ENCODE assay signal across 8 cellular contexts in the genomic region with DNA sequence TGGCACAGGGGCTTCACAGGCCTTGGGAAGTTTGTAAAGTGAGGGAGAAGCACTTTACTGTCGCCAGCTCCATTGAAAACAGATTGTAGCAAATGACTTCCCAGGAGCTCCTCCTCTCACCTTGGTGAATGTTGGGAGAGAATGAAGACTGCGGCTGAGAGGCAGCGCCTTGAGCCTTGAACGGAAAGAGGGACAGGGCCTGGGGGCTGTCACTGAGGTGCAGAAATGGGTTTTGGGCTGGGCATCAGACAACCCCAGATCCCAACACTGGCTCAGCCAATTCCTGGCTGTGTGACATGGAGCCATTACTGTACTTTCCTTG. TPM values are rescaled to one million over a fixed set of nuclear protein-coding genes. Genes with fewer than 3 reads are reported as not detected.
DNase-seq lines count a peak whose midpoint lies in the region; ATAC-seq and TF ChIP-seq lines count a peak whose summit lies in the region.

No MANE protein-coding gene starts in this region.

- POLR2A ChIA-PET in T-cell (lab: Charles Lee) = no interaction called here

- in situ Hi-C loops in KBM-7 (cut with MboI; ENCODE audit: low pct_unique_long_range_greater_than_20kb, low sequenced_read_pairs) = no loop called here

- no peak for TF ChIP-seq CTCF in cardiac muscle cell (IDR thresholded peaks at IDR 0.05; ENCODE audit: low read depth, low read length)

- H3K4me1 ChIP-seq in cardiac muscle cell (ENCODE audit: low read depth) = peaks cover 7% of the 10 kb centered on the region

- no peak overlapping the region for H3K27ac ChIP-seq in cardiac muscle cell

- H3K9me3 Mint-ChIP-seq in T-cell = no peaks in the 10 kb centered on the region
- H3K9me3 Mint-ChIP-seq in stimulated activated memory B cell treated with anti-CD40 and anti-IgM and Interleukin-4, amounts not matched to agents 10 μg/mL and 1 μg/mL and 100 μg/mL, for 72 hours = no peaks in the 10 kb centered on the region

- CTCF ChIA-PET in T-cell (lab: Charles Lee) = interaction anchor here in 1 of 2 donors (1.0 kb wide), 1 partner anchor 151 kb away, joined by 3 read pairs; the partner anchor contains the start of gene ERCC4

- H3K36me3 Mint-ChIP-seq in T-cell = no peaks in the 10 kb centered on the region
- H3K36me3 Mint-ChIP-seq in stimulated activated memory B cell treated with anti-CD40 and anti-IgM and Interleukin-4, amounts not matched to agents 10 μg/mL and 1 μg/mL and 100 μg/mL, for 72 hours = no peaks in the 10 kb centered on the region

- peak overlapping the region; percentile 96 for H3K4me3 ChIP-seq in cardiac muscle cell

- H3K36me3 ChIP-seq in cardiac muscle cell = no peaks in the 10 kb centered on the region

- DNase-seq in cardiac muscle cell (ENCODE audit: low read depth in 1 of 2, low spot score in 1 of 2) (no peak), Right ventricle myocardium inferior (ENCODE audit: missing footprints) (no peak), T-cell (no peak), glomerular visceral epithelial cell (ENCODE audit: extremely low spot score) (peak; percentile 1), HK-2 (ENCODE audit: unreplicated experiment) (no peak), KBM-7 (no peak)

- peaks cover 19 to 24% (median 22%) of the 10 kb centered on the region in 3 donors for H3K4me1 Mint-ChIP-seq in T-cell
- H3K4me1 Mint-ChIP-seq in stimulated activated memory B cell treated with anti-CD40 and anti-IgM and Interleukin-4, amounts not matched to agents 10 μg/mL and 1 μg/mL and 100 μg/mL, for 72 hours = peaks cover 20% of the 10 kb centered on the region

- no peaks in the 10 kb centered on the region for H3K9me3 ChIP-seq in cardiac muscle cell (ENCODE audit: low read depth)

- intact Hi-C loops in Right ventricle myocardium inferior (cut with DNase I) = loop anchor here (5.0 to 10.0 kb wide), 3 partner anchors 73 to 454 kb away; no protein-coding TSS in a partner anchor

- H3K27ac Mint-ChIP-seq in T-cell = peak overlapping the region; percentile 83
- peak overlapping the region; percentile 94 for H3K27ac Mint-ChIP-seq in stimulated activated memory B cell treated with anti-CD40 and anti-IgM and Interleukin-4, amounts not matched to agents 10 μg/mL and 1 μg/mL and 100 μg/mL, for 72 hours

- peak overlapping the region; percentile 87 to 89 (median 89) for H3K4me3 Mint-ChIP-seq in T-cell
- peak overlapping the region; percentile 92 for H3K4me3 Mint-ChIP-seq in stimulated activated memory B cell treated with anti-CD40 and anti-IgM and Interleukin-4, amounts not matched to agents 10 μg/mL and 1 μg/mL and 100 μg/mL, for 72 hours

- no peak for ATAC-seq in Right ventricle myocardium inferior
- ATAC-seq in T-cell (replicated peaks in 1 of 4) = no peak
- no peak for ATAC-seq in stimulated activated memory B cell treated with anti-CD40 and anti-IgM and Interleukin-4, amounts not matched to agents 10 μg/mL and 1 μg/mL and 100 μg/mL, for 72 hours
- no peak for ATAC-seq in HG03469 (IDR thresholded peaks at IDR 0.05; ENCODE audit: unreplicated experiment)

- H3K27me3 ChIP-seq in cardiac muscle cell = no peaks in the 10 kb centered on the region

- peaks cover 3% of the 10 kb centered on the region in 2 donors for H3K27me3 Mint-ChIP-seq in T-cell
- no peaks in the 10 kb centered on the region for H3K27me3 Mint-ChIP-seq in stimulated activated memory B cell treated with anti-CD40 and anti-IgM and Interleukin-4, amounts not matched to agents 10 μg/mL and 1 μg/mL and 100 μg/mL, for 72 hours

RNA-seq across cellular contexts. Expression of gene MRTFB, which starts 0.6 kb away (rescaled TPM):
- total RNA-seq in cardiac muscle cell = 14.2 and 27.9 TPM in 2 replicates
- polyA plus RNA-seq in cardiac muscle cell = 9.4 and 17.8 TPM in 2 replicates
- total RNA-seq in Right ventricle myocardium inferior = 23.8 TPM
- total RNA-seq in T-cell = 10 to 100 TPM; 18.2 to 37.0 (median 21.0) TPM
